ENCODE assay signal across 1 cellular context in the genomic region with DNA sequence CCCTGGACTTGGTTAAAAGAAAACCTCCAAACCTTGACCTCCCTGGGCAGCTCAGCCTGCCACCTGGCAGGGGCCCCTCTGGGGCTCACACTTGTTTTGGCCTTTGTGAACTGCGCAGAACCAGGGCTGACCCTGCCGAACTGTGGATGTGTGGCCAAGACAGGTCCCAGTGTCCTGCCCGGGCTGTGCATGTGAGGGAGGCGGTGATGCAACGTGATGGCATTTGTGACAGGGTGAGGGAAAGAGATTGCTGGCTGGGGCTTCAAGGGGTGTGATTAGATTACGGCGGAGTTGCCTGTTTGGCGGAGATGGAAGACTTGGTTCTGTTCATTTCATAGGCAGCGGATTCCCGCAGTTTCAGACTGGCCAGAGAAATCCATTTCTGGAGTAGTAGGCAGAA.
TF ChIP-seq lines count a peak whose summit lies in the region.

No MANE protein-coding gene starts in this region.

TF ChIP-seq in HepG2, 621 proteins besides CTCF, POLR2A, EP300 and RAD21 (continued from another document and continues in another):
- TF ChIP-seq, protein P1, sequence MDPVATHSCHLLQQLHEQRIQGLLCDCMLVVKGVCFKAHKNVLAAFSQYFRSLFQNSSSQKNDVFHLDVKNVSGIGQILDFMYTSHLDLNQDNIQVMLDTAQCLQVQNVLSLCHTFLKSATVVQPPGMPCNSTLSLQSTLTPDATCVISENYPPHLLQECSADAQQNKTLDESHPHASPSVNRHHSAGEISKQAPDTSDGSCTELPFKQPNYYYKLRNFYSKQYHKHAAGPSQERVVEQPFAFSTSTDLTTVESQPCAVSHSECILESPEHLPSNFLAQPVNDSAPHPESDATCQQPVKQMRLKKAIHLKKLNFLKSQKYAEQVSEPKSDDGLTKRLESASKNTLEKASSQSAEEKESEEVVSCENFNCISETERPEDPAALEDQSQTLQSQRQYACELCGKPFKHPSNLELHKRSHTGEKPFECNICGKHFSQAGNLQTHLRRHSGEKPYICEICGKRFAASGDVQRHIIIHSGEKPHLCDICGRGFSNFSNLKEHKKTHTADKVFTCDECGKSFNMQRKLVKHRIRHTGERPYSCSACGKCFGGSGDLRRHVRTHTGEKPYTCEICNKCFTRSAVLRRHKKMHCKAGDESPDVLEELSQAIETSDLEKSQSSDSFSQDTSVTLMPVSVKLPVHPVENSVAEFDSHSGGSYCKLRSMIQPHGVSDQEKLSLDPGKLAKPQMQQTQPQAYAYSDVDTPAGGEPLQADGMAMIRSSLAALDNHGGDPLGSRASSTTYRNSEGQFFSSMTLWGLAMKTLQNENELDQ (CRISPR knock-in tag; IDR thresholded peaks at IDR 0.05; ENCODE audit: borderline replicate concordance) = no peak
- TF ChIP-seq HDAC2 (CRISPR knock-in tag; IDR thresholded peaks at IDR 0.05) (no peak), ZNF709 (CRISPR knock-in tag; IDR thresholded peaks at IDR 0.05) (no peak), CEBPB (IDR thresholded peaks at IDR 0.05; ENCODE audit: borderline replicate concordance, low read depth, low read length) (peak; percentile 88), ARNTL (CRISPR knock-in tag; IDR thresholded peaks at IDR 0.05) (peak; percentile 60; the same call in 1 of the 2 replicates), SALL1 (CRISPR knock-in tag; IDR thresholded peaks at IDR 0.05) (peak; percentile 14; the same call in 1 of the 2 replicates), KDM3A (CRISPR knock-in tag; IDR thresholded peaks at IDR 0.05; ENCODE audit: low read depth) (no peak), HIVEP1 (CRISPR knock-in tag; IDR thresholded peaks at IDR 0.05) (no peak), FOXP4 (CRISPR knock-in tag; IDR thresholded peaks at IDR 0.05) (no peak), CREB1 (IDR thresholded peaks at IDR 0.05) (no peak), CREB1 (CRISPR knock-in tag; IDR thresholded peaks at IDR 0.05) (no peak), ZNF691 (CRISPR knock-in tag; IDR thresholded peaks at IDR 0.05; ENCODE audit: borderline replicate concordance, low read depth) (no peak), TARDBP (CRISPR knock-in tag; IDR thresholded peaks at IDR 0.05) (no peak), MYC (CRISPR knock-in tag; IDR thresholded peaks at IDR 0.05; ENCODE audit: borderline replicate concordance) (no peak), GPN1 (CRISPR knock-in tag; IDR thresholded peaks at IDR 0.05; ENCODE audit: borderline replicate concordance) (no peak), TBX3 (IDR thresholded peaks at IDR 0.05; ENCODE audit: borderline replicate concordance) (no peak), ZNF652 (CRISPR knock-in tag; IDR thresholded peaks at IDR 0.05; ENCODE audit: borderline replicate concordance, low read depth) (no peak), ZNF724P (CRISPR knock-in tag; IDR thresholded peaks at IDR 0.05; ENCODE audit: borderline replicate concordance) (no peak), HHEX (CRISPR knock-in tag; IDR thresholded peaks at IDR 0.05) (no peak), ZNF17 (CRISPR knock-in tag; IDR thresholded peaks at IDR 0.05) (no peak), ZSCAN25 (CRISPR knock-in tag; IDR thresholded peaks at IDR 0.05) (no peak), RFX3 (CRISPR knock-in tag; IDR thresholded peaks at IDR 0.05) (no peak), MTF1 (CRISPR knock-in tag; IDR thresholded peaks at IDR 0.05) (no peak), CBX1 (IDR thresholded peaks at IDR 0.05; ENCODE audit: low read depth) (no peak), KDM6A (CRISPR knock-in tag; IDR thresholded peaks at IDR 0.05; ENCODE audit: low read depth) (no peak), CENPT (CRISPR knock-in tag; IDR thresholded peaks at IDR 0.05; ENCODE audit: low read depth) (no peak), SP2 (CRISPR knock-in tag; IDR thresholded peaks at IDR 0.05) (no peak), ZNF766 (CRISPR knock-in tag; IDR thresholded peaks at IDR 0.05; ENCODE audit: borderline replicate concordance) (no peak), ZNF44 (CRISPR knock-in tag; IDR thresholded peaks at IDR 0.05) (no peak), NAIF1 (CRISPR knock-in tag; IDR thresholded peaks at IDR 0.05; ENCODE audit: borderline replicate concordance) (no peak), SKI (IDR thresholded peaks at IDR 0.05; ENCODE audit: partially characterized antibody) (no peak), MEIS1 (CRISPR knock-in tag; IDR thresholded peaks at IDR 0.05; ENCODE audit: borderline replicate concordance) (no peak), ELF3 (CRISPR knock-in tag; IDR thresholded peaks at IDR 0.05) (no peak), XRCC5 (optimal IDR thresholded peaks at IDR 0.05; ENCODE audit: low read length) (no peak), LCORL (IDR thresholded peaks at IDR 0.05) (no peak), LCORL (CRISPR knock-in tag; IDR thresholded peaks at IDR 0.05) (peak; percentile 52; the same call in 1 of the 2 replicates), REPIN1 (CRISPR knock-in tag; IDR thresholded peaks at IDR 0.05; ENCODE audit: borderline replicate concordance, low read depth) (no peak), ZSCAN22 (CRISPR knock-in tag; IDR thresholded peaks at IDR 0.05) (no peak), YEATS4 (CRISPR knock-in tag; IDR thresholded peaks at IDR 0.05; ENCODE audit: borderline replicate concordance) (no peak), TAF1 (CRISPR knock-in tag; IDR thresholded peaks at IDR 0.05) (no peak), HNRNPL (IDR thresholded peaks at IDR 0.05; ENCODE audit: low read depth, low read length) (no peak), RBM39 (IDR thresholded peaks at IDR 0.05; ENCODE audit: low read depth, low read length, poor library complexity, severe bottlenecking) (no peak), FOXO4 (CRISPR knock-in tag; conservative IDR thresholded peaks at IDR 0.05) (no peak), SNRNP70 (IDR thresholded peaks at IDR 0.05; ENCODE audit: low read depth, low read length) (no peak), TAF15 (IDR thresholded peaks at IDR 0.05; ENCODE audit: low read depth, low read length, poor library complexity, severe bottlenecking) (no peak), RBFOX2 (IDR thresholded peaks at IDR 0.05; ENCODE audit: low read depth, low read length) (no peak), ZNF30 (CRISPR knock-in tag; IDR thresholded peaks at IDR 0.05) (no peak), ZNF562 (CRISPR knock-in tag; IDR thresholded peaks at IDR 0.05; ENCODE audit: borderline replicate concordance) (no peak), U2AF2 (IDR thresholded peaks at IDR 0.05; ENCODE audit: low read depth, low read length) (no peak), GTF3A (CRISPR knock-in tag; conservative IDR thresholded peaks at IDR 0.05) (no peak), KLF12 (CRISPR knock-in tag; IDR thresholded peaks at IDR 0.05; ENCODE audit: borderline replicate concordance) (no peak), ARID2 (CRISPR knock-in tag; IDR thresholded peaks at IDR 0.05; ENCODE audit: borderline replicate concordance) (no peak), MED13 (CRISPR knock-in tag; IDR thresholded peaks at IDR 0.05) (no peak), ZNF354B (CRISPR knock-in tag; IDR thresholded peaks at IDR 0.05) (no peak)
- TF ChIP-seq, protein P2, sequence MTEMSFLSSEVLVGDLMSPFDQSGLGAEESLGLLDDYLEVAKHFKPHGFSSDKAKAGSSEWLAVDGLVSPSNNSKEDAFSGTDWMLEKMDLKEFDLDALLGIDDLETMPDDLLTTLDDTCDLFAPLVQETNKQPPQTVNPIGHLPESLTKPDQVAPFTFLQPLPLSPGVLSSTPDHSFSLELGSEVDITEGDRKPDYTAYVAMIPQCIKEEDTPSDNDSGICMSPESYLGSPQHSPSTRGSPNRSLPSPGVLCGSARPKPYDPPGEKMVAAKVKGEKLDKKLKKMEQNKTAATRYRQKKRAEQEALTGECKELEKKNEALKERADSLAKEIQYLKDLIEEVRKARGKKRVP (CRISPR knock-in tag; IDR thresholded peaks at IDR 0.05) = peak in 1 of 2 experiments; percentile 72; a peak in 2 of 4 replicates
- TF ChIP-seq, protein P3, sequence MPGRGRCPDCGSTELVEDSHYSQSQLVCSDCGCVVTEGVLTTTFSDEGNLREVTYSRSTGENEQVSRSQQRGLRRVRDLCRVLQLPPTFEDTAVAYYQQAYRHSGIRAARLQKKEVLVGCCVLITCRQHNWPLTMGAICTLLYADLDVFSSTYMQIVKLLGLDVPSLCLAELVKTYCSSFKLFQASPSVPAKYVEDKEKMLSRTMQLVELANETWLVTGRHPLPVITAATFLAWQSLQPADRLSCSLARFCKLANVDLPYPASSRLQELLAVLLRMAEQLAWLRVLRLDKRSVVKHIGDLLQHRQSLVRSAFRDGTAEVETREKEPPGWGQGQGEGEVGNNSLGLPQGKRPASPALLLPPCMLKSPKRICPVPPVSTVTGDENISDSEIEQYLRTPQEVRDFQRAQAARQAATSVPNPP (CRISPR knock-in tag; IDR thresholded peaks at IDR 0.05) = no peak
- TF ChIP-seq, protein P4, sequence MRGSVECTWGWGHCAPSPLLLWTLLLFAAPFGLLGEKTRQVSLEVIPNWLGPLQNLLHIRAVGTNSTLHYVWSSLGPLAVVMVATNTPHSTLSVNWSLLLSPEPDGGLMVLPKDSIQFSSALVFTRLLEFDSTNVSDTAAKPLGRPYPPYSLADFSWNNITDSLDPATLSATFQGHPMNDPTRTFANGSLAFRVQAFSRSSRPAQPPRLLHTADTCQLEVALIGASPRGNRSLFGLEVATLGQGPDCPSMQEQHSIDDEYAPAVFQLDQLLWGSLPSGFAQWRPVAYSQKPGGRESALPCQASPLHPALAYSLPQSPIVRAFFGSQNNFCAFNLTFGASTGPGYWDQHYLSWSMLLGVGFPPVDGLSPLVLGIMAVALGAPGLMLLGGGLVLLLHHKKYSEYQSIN (CRISPR knock-in tag; IDR thresholded peaks at IDR 0.05; ENCODE audit: borderline replicate concordance) = no peak
- TF ChIP-seq, protein P5, sequence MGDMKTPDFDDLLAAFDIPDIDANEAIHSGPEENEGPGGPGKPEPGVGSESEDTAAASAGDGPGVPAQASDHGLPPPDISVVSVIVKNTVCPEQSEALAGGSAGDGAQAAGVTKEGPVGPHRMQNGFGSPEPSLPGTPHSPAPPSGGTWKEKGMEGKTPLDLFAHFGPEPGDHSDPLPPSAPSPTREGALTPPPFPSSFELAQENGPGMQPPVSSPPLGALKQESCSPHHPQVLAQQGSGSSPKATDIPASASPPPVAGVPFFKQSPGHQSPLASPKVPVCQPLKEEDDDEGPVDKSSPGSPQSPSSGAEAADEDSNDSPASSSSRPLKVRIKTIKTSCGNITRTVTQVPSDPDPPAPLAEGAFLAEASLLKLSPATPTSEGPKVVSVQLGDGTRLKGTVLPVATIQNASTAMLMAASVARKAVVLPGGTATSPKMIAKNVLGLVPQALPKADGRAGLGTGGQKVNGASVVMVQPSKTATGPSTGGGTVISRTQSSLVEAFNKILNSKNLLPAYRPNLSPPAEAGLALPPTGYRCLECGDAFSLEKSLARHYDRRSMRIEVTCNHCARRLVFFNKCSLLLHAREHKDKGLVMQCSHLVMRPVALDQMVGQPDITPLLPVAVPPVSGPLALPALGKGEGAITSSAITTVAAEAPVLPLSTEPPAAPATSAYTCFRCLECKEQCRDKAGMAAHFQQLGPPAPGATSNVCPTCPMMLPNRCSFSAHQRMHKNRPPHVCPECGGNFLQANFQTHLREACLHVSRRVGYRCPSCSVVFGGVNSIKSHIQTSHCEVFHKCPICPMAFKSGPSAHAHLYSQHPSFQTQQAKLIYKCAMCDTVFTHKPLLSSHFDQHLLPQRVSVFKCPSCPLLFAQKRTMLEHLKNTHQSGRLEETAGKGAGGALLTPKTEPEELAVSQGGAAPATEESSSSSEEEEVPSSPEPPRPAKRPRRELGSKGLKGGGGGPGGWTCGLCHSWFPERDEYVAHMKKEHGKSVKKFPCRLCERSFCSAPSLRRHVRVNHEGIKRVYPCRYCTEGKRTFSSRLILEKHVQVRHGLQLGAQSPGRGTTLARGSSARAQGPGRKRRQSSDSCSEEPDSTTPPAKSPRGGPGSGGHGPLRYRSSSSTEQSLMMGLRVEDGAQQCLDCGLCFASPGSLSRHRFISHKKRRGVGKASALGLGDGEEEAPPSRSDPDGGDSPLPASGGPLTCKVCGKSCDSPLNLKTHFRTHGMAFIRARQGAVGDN (CRISPR knock-in tag; IDR thresholded peaks at IDR 0.05) = peak; percentile 42
- TF ChIP-seq, protein P6, sequence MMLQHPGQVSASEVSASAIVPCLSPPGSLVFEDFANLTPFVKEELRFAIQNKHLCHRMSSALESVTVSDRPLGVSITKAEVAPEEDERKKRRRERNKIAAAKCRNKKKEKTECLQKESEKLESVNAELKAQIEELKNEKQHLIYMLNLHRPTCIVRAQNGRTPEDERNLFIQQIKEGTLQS (CRISPR knock-in tag; IDR thresholded peaks at IDR 0.05) = peak; percentile 74; the same call in 1 of the 2 replicates
